Comparison of ENCODE assay signal across 20 cellular contexts in the genomic region with DNA sequence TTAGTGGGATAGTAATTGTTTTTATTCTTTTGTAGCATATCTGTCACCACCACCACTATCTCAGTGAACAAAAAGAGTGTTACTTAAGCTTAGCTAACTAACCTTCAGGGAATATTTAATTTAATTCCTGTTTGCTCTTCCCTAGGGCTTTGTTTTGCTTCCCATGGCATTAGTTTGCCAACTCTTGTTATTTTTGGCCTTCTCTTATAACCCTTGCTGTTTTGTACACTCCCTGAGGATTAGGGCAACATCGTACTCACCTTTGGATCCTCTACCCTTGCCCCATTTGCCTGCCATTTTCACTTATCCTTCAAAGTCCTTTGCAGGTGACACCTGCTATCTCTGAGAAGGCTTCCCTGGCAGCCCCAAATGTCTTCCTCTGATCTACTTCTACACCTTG.
"Had no signal": no experiment of that assay in that cellular context is flagged by ENCODE, and none has a peak within 500 bp of the region (broad histone marks: within the 10 kb centered on the region; RNA-seq: fewer than 3 reads in every experiment).

No MANE protein-coding gene starts in this region.

- H3K4me3 ChIP-seq: esophagus squamous epithelium, gastroesophageal sphincter, left lung, lower lobe of right lung, psoas muscle, skin epidermis, testis, tibial nerve, upper lobe of right lung, vagina had no signal

- ATAC-seq: left lung, lower lobe of right lung, sciatic nerve, upper lobe of right lung had no signal

- H3K27ac Mint-ChIP-seq: dendritic cell treated with granulocyte-macrophage colony-stimulating factor and Interleukin-4, amounts not matched to agents 40 ng/mL and 50 ng/mL, for 4 days; memory B cell; nephron; stimulated activated naive CD8-positive, alpha-beta T cell treated with anti-CD3 and anti-CD28 coated beads, Interleukin-15, Interleukin-2, amounts not matched to agents 100 ng/mL and 50 ng/mL, for 24 hours had no signal

- H3K4me3 Mint-ChIP-seq: dendritic cell treated with granulocyte-macrophage colony-stimulating factor and Interleukin-4, amounts not matched to agents 40 ng/mL and 50 ng/mL, for 4 days; memory B cell; nephron; stimulated activated naive CD8-positive, alpha-beta T cell treated with anti-CD3 and anti-CD28 coated beads, Interleukin-15, Interleukin-2, amounts not matched to agents 100 ng/mL and 50 ng/mL, for 24 hours had no signal

- H3K9me3 ChIP-seq: esophagus squamous epithelium, gastroesophageal sphincter, left lung, lower lobe of right lung, psoas muscle, testis, tibial nerve, upper lobe of right lung, vagina had no signal

- H3K4me1 ChIP-seq: gastroesophageal sphincter, lower lobe of right lung, psoas muscle, testis, upper lobe of right lung, vagina had no signal

- DNase-seq: esophagus squamous epithelium; glutamatergic neuron; islet precursor cell; left lung; lower lobe of right lung; midbrain; psoas muscle; retina; stimulated activated CD4-positive, alpha-beta T cell treated with anti-CD3 and anti-CD28 coated beads, Interleukin-12 subunit alpha, Interleukin-12 subunit beta, amount 100 ng/mL, for 4 hours; testis; upper lobe of right lung had no signal

- H3K4me1 Mint-ChIP-seq: nephron had no signal

- H3K9me3 Mint-ChIP-seq: dendritic cell treated with granulocyte-macrophage colony-stimulating factor and Interleukin-4, amounts not matched to agents 40 ng/mL and 50 ng/mL, for 4 days; memory B cell; nephron; stimulated activated naive CD8-positive, alpha-beta T cell treated with anti-CD3 and anti-CD28 coated beads, Interleukin-15, Interleukin-2, amounts not matched to agents 100 ng/mL and 50 ng/mL, for 24 hours had no signal

- H3K27ac ChIP-seq: esophagus squamous epithelium, gastroesophageal sphincter, left lung, lower lobe of right lung, psoas muscle, skin epidermis, testis, tibial nerve, upper lobe of right lung, vagina had no signal

- H3K27me3 ChIP-seq: esophagus squamous epithelium, gastroesophageal sphincter, left lung, testis, tibial nerve, upper lobe of right lung, vagina had no signal

- H3K27me3 Mint-ChIP-seq: dendritic cell treated with granulocyte-macrophage colony-stimulating factor and Interleukin-4, amounts not matched to agents 40 ng/mL and 50 ng/mL, for 4 days; memory B cell; stimulated activated naive CD8-positive, alpha-beta T cell treated with anti-CD3 and anti-CD28 coated beads, Interleukin-15, Interleukin-2, amounts not matched to agents 100 ng/mL and 50 ng/mL, for 24 hours had no signal

- H3K36me3 ChIP-seq: gastroesophageal sphincter, left lung, upper lobe of right lung, vagina had no signal
